ENCODE assay signal across 8 cellular contexts in genomic region chr11:17207317-17208256, GRCh38. TPM values are rescaled to one million over a fixed set of nuclear protein-coding genes. Genes with fewer than 3 reads are reported as not detected.
DNase-seq lines count a peak whose midpoint lies in the region; ATAC-seq and TF ChIP-seq lines count a peak whose summit lies in the region.

PIK3C2A (minus strand) TSS chr11:17207986; CDS start chr11:17169741, 38,245 bp downstream.

- H4K20me1 ChIP-seq in DND-41 (ENCODE audit: insufficient read depth, low read length): peaks cover 3% of the 10 kb centered on the region; the same call in 1 of the 2 replicates

- ATAC-seq in DND-41 (ENCODE audit: insufficient read depth, low read depth) (peak; percentile 95), GM21825 (IDR thresholded peaks at IDR 0.05; ENCODE audit: unreplicated experiment) (peak; percentile 96), esophagus mucosa (peak; percentile 98)

- H3K4me1 ChIP-seq in DND-41 (ENCODE audit: insufficient read depth, low read length) (peaks cover 33% of the 10 kb centered on the region), Peyer's patch (peaks cover 0 to 22% (median 3%) of the 10 kb centered on the region in 4 donors), muscle layer of colon (ENCODE audit: insufficient read depth, low read length) (peaks cover 14% of the 10 kb centered on the region)

- H3K27ac ChIP-seq in DND-41 (ENCODE audit: low read length) (peak within 1 kb of the TSS; percentile 67), KOPT-K1 (ENCODE audit: low read depth, low read length, poor library complexity, severe bottlenecking) (peak within 1 kb of the TSS; percentile 71), Peyer's patch (peak within 1 kb of the TSS; percentile 88 to 94 (median 91)), muscle layer of colon (ENCODE audit: low read depth, low read length) (peak within 1 kb of the TSS; percentile 87)

- H3K36me3 ChIP-seq in DND-41 (ENCODE audit: insufficient read depth, low read length): no peaks in the 10 kb centered on the region; the same call in 1 of the 2 replicates
- peaks cover 3% of the 10 kb centered on the region; the same call in 1 of the 2 replicates for H3K36me3 ChIP-seq in KOPT-K1 (ENCODE audit: insufficient read depth, low read length)
- H3K36me3 ChIP-seq in Peyer's patch: no peaks in the 10 kb centered on the region
- no peaks in the 10 kb centered on the region for H3K36me3 ChIP-seq in muscle layer of colon (ENCODE audit: insufficient read depth, low read length)

- no peaks in the 10 kb centered on the region for H3K27me3 ChIP-seq in DND-41 (ENCODE audit: insufficient read depth, low read length, poor library complexity)
- H3K27me3 ChIP-seq in Peyer's patch: no peaks in the 10 kb centered on the region
- H3K27me3 ChIP-seq in muscle layer of colon (ENCODE audit: control insufficient read depth in 1 of 2, insufficient read depth in 2 of 2, low read length in 2 of 2): no peaks in the 10 kb centered on the region

- H3K79me2 ChIP-seq in DND-41 (ENCODE audit: insufficient read depth, low read length): peaks cover 43% of the 10 kb centered on the region

- peak within 1 kb of the TSS; percentile 92 for H3K4me2 ChIP-seq in DND-41 (ENCODE audit: insufficient read depth, low read length)

- H3K4me3 ChIP-seq in DND-41 (ENCODE audit: low read depth in 1 of 2, low read length in 2 of 2) (peak within 1 kb of the TSS; percentile 66 to 75), Peyer's patch (peak within 1 kb of the TSS; percentile 65 to 89 (median 74)), muscle layer of colon (ENCODE audit: low read depth in 1 of 2, low read length in 2 of 2) (peak within 1 kb of the TSS; percentile 74 to 76)

- peak; percentile 94 to 97 for TF ChIP-seq POLR2A in Peyer's patch (IDR thresholded peaks at IDR 0.05)

- DNase-seq in DND-41: peak; percentile 89
- peak; percentile 98 to 99 (median 99) for DNase-seq in Peyer's patch
- DNase-seq in activated T-cell treated with anti-CD3 and anti-CD28 coated beads, Interleukin-2, amount 50 U/mL, for 48 hours: peak; percentile 95 to 97
- peak; percentile 91 for DNase-seq in stimulated activated CD8-positive, alpha-beta memory T cell treated with anti-CD3 and anti-CD28 coated beads, Interleukin-7, amount 100 ng/mL, for 24 hours (ENCODE audit: low read depth)

- TF ChIP-seq CTCF in DND-41 (IDR thresholded peaks at IDR 0.05; ENCODE audit: borderline replicate concordance, extremely low read depth, low read length, poor library complexity, severe bottlenecking) (no peak), Peyer's patch (IDR thresholded peaks at IDR 0.05) (no peak)

- H2AFZ ChIP-seq in DND-41 (ENCODE audit: low read depth, low read length): peak within 1 kb of the TSS; percentile 90

- H3K9ac ChIP-seq in DND-41 (ENCODE audit: low read depth, low read length) (peak within 1 kb of the TSS; percentile 77), muscle layer of colon (ENCODE audit: low read length) (peak within 1 kb of the TSS; percentile 82)

- H3K9me3 ChIP-seq in DND-41 (ENCODE audit: insufficient read depth, low read length, severe bottlenecking) (no peaks in the 10 kb centered on the region), KOPT-K1 (ENCODE audit: insufficient read depth, low read length, poor library complexity, severe bottlenecking) (no peaks in the 10 kb centered on the region), Peyer's patch (no peaks in the 10 kb centered on the region), muscle layer of colon (ENCODE audit: low read length) (no peaks in the 10 kb centered on the region)

RNA-seq across cellular contexts. Expression of gene PIK3C2A, which starts in this region (rescaled TPM):
- total RNA-seq in Peyer's patch (10 to 100 TPM; 36.5 to 98.3 (median 63.6) TPM), esophagus mucosa (29.9 TPM)

Comparison
In these comparisons a context has a peak if more than half of its experiments do, and no peak if none do; other contexts are left out.
1. Peak in every context shown above with its lines: DNase-seq, ATAC-seq, H3K4me3 ChIP-seq and H3K27ac ChIP-seq.